In the genomic region with DNA sequence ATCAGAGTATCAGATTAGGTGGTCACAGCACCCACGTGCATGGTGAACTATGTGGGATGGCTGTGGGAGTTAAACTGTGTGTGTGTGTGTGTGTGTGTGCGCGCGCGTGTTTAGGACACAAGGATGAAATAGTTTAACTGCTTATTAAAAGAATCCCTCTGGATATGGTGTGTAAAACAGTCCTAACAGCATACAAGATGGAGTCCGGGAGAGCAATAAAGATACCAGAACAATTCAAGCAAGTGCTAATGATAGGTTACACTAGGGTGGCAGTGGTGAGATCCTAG, we compare ENCODE assay signal across 13 cellular contexts.
"Had no signal": no experiment of that assay in that cellular context is flagged by ENCODE, and none has a peak within 500 bp of the region (broad histone marks: within the 10 kb centered on the region; RNA-seq: fewer than 3 reads in every experiment).

No MANE protein-coding gene starts in this region.

- ATAC-seq: activated CD8-positive, alpha-beta T cell treated with anti-CD3 and anti-CD28 coated beads for 36 hours; activated naive CD8-positive, alpha-beta T cell treated with anti-CD3 and anti-CD28 coated beads, Interleukin-2, amount 50 U/mL, for 24 hours; stimulated activated naive CD8-positive, alpha-beta T cell treated with anti-CD3 and anti-CD28 coated beads, Interleukin-15, amount 100 ng/mL, for 72 hours; T-cell had no signal

- H3K36me3 Mint-ChIP-seq: T-cell had no signal

- H3K9me3 ChIP-seq: lower lobe of right lung, right atrium auricular region had no signal

- H3K4me3 ChIP-seq: coronary artery, lower lobe of right lung, right atrium auricular region had no signal

- H3K27ac ChIP-seq: coronary artery, lower lobe of right lung, right atrium auricular region had no signal

- H3K4me1 ChIP-seq: lower lobe of right lung, right atrium auricular region had no signal

- H3K4me3 Mint-ChIP-seq: activated CD4-positive, alpha-beta T cell treated with anti-CD3 and anti-CD28 coated beads, Interleukin-2, amount 10 ng/mL, durations not matched to agents 24 days and 14 days; activated CD8-positive, alpha-beta T cell treated with anti-CD3 and anti-CD28 coated beads for 36 hours; activated naive CD4-positive, alpha-beta T cell treated with anti-CD3 and anti-CD28 coated beads for 36 hours; activated naive CD8-positive, alpha-beta T cell treated with anti-CD3 and anti-CD28 coated beads, Interleukin-2, amount 50 U/mL, for 24 hours; activated T-cell treated with anti-CD3 and anti-CD28 coated beads, Interleukin-2, amount 50 U/mL, for 24 hours; central memory CD8-positive, alpha-beta T cell; nephron; stimulated activated naive CD8-positive, alpha-beta T cell treated with anti-CD3 and anti-CD28 coated beads, Interleukin-15, amount 100 ng/mL, for 72 hours; T-cell had no signal

- H3K36me3 ChIP-seq: lower lobe of right lung, right atrium auricular region had no signal

- H3K4me1 Mint-ChIP-seq: activated naive CD8-positive, alpha-beta T cell treated with anti-CD3 and anti-CD28 coated beads, Interleukin-2, amount 50 U/mL, for 24 hours; central memory CD8-positive, alpha-beta T cell; stimulated activated naive CD8-positive, alpha-beta T cell treated with anti-CD3 and anti-CD28 coated beads, Interleukin-15, amount 100 ng/mL, for 72 hours; T-cell had no signal

- H3K9me3 Mint-ChIP-seq: activated CD4-positive, alpha-beta T cell treated with anti-CD3 and anti-CD28 coated beads, Interleukin-2, amount 10 ng/mL, durations not matched to agents 24 days and 14 days; activated CD8-positive, alpha-beta T cell treated with anti-CD3 and anti-CD28 coated beads for 36 hours; activated naive CD4-positive, alpha-beta T cell treated with anti-CD3 and anti-CD28 coated beads for 36 hours; activated naive CD8-positive, alpha-beta T cell treated with anti-CD3 and anti-CD28 coated beads, Interleukin-2, amount 50 U/mL, for 24 hours; activated T-cell treated with anti-CD3 and anti-CD28 coated beads, Interleukin-2, amount 50 U/mL, for 24 hours; activated T-helper 2 cell treated with anti-CD3 and anti-CD28 coated beads, Interferon-gamma antibody, Interleukin-2, Interleukin-4, amounts not matched to agents 10 μg/mL and 5 μg/mL and 100 μg/mL, durations not matched to agents 14 hours and 24 hours and 36 hours; central memory CD8-positive, alpha-beta T cell; nephron; stimulated activated naive CD8-positive, alpha-beta T cell treated with anti-CD3 and anti-CD28 coated beads, Interleukin-15, amount 100 ng/mL, for 72 hours; T-cell had no signal

- DNase-seq: activated CD4-positive, alpha-beta T cell treated with anti-CD3 and anti-CD28 coated beads, Interleukin-2, amount 10 ng/mL, durations not matched to agents 24 days and 14 days; activated naive CD8-positive, alpha-beta T cell treated with anti-CD3 and anti-CD28 coated beads, Interleukin-2, amount 50 U/mL, for 24 hours; activated T-cell treated with anti-CD3 and anti-CD28 coated beads, Interleukin-2, amount 50 U/mL, for 24 hours; lower lobe of right lung had no signal

- H3K27ac Mint-ChIP-seq: activated CD4-positive, alpha-beta T cell treated with anti-CD3 and anti-CD28 coated beads, Interleukin-2, amount 10 ng/mL, durations not matched to agents 24 days and 14 days; activated CD8-positive, alpha-beta T cell treated with anti-CD3 and anti-CD28 coated beads for 36 hours; activated naive CD4-positive, alpha-beta T cell treated with anti-CD3 and anti-CD28 coated beads for 36 hours; activated naive CD8-positive, alpha-beta T cell treated with anti-CD3 and anti-CD28 coated beads, Interleukin-2, amount 50 U/mL, for 24 hours; activated T-cell treated with anti-CD3 and anti-CD28 coated beads, Interleukin-2, amount 50 U/mL, for 24 hours; activated T-helper 2 cell treated with anti-CD3 and anti-CD28 coated beads, Interferon-gamma antibody, Interleukin-2, Interleukin-4, amounts not matched to agents 10 μg/mL and 5 μg/mL and 100 μg/mL, durations not matched to agents 14 hours and 24 hours and 36 hours; T-cell had no signal

- H3K27me3 ChIP-seq: right atrium auricular region had no signal
